ENCODE assay signal across 23 cellular contexts in the genomic region with DNA sequence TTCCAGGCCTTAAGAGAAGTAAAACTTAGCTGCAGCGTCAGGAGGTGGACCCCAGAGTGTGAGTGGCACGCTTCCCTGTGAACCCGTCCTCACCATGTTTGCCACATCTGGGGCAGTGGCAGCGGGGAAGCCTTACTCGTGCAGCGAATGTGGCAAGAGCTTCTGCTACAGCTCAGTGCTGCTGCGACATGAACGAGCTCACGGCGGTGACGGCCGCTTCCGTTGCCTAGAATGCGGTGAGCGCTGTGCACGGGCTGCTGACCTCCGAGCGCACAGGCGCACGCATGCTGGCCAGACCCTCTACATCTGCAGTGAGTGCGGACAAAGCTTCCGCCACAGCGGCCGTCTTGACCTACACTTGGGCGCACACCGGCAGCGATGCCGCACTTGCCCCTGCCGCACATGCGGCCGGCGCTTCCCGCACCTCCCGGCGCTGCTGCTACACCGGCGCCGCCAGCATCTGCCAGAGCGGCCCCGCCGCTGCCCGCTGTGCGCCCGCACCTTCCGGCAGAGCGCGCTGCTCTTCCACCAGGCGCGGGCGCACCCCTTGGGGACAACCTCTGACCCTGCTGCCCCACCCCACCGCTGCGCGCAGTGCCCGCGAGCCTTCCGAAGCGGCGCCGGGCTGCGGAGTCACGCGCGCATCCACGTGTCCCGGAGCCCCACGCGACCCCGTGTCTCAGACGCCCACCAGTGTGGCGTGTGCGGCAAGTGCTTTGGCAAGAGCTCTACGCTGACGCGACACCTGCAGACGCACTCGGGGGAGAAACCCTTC. TPM values are rescaled to one million over a fixed set of nuclear protein-coding genes. Genes with fewer than 3 reads are reported as not detected.
DNase-seq lines count a peak whose midpoint lies in the region; ATAC-seq and TF ChIP-seq lines count a peak whose summit lies in the region.
"Had no signal": no experiment of that assay in that cellular context is flagged by ENCODE, and none has a peak within 500 bp of the region (broad histone marks: within the 10 kb centered on the region; RNA-seq: fewer than 3 reads in every experiment).

No MANE protein-coding gene starts in this region.

- H3K4me1 ChIP-seq in HUES6 (ENCODE audit: control insufficient read depth, insufficient read depth, low read length) (no peaks in the 10 kb centered on the region; the same call in 1 of the 2 replicates), breast epithelium (no peaks in the 10 kb centered on the region)
- H3K4me1 ChIP-seq: HAP-1 had no signal

- DNase-seq in activated CD8-positive, alpha-beta memory T cell treated with anti-CD3 and anti-CD28 coated beads, Interleukin-2, amount 10 ng/mL, durations not matched to agents 7 days and 5 days: peak; percentile 37
- DNase-seq in activated CD8-positive, alpha-beta memory T cell treated with anti-CD3 and anti-CD28 coated beads, Interleukin-2, amount 50 U/mL, for 4 hours: no peak
- peak; percentile 47 for DNase-seq in islet precursor cell
- DNase-seq in sciatic nerve (ENCODE audit: low spot score): peak; percentile 57
- no peak for DNase-seq in midbrain (lab: John Stamatoyannopoulos, UW)
- DNase-seq in stimulated activated CD4-positive, alpha-beta T cell treated with anti-CD3 and anti-CD28 coated beads, Interleukin-4, amount 100 ng/mL, for 1 hour: no peak
- DNase-seq in breast epithelium (ENCODE audit: low spot score in 2 of 2): no peak
- DNase-seq: ACHN; CD4-positive, alpha-beta T cell; COR-L47; DMS 273 treated with DMSO at 0.1 percent for 48 hours; DND-41; GM23248; Kasumi-1; NCI-H1694; NCI-H2081; NCI-H2171 treated with DMSO at 0.1 percent for 48 hours; NCI-H524 treated with DMSO at 0.1 percent for 48 hours; Right ventricle myocardium superior had no signal

- no peak overlapping the region for H3K4me3 Mint-ChIP-seq in activated CD8-positive, alpha-beta memory T cell treated with anti-CD3 and anti-CD28 coated beads, Interleukin-2, amount 10 ng/mL, durations not matched to agents 7 days and 5 days
- H3K4me3 Mint-ChIP-seq: CD4-positive, alpha-beta T cell had no signal

- peaks cover 27% of the 10 kb centered on the region for H3K36me3 Mint-ChIP-seq in activated CD8-positive, alpha-beta memory T cell treated with anti-CD3 and anti-CD28 coated beads, Interleukin-2, amount 10 ng/mL, durations not matched to agents 7 days and 5 days

- H3K27me3 ChIP-seq in HUES6 (ENCODE audit: control insufficient read depth, insufficient read depth, low read length): peaks cover 6% of the 10 kb centered on the region; the same call in 1 of the 2 replicates
- no peaks in the 10 kb centered on the region for H3K27me3 ChIP-seq in breast epithelium
- H3K27me3 ChIP-seq: BLaER1 had no signal

- TF ChIP-seq CTCF in breast epithelium (IDR thresholded peaks at IDR 0.05): no peak

- H3K27ac Mint-ChIP-seq in activated CD8-positive, alpha-beta memory T cell treated with anti-CD3 and anti-CD28 coated beads, Interleukin-2, amount 10 ng/mL, durations not matched to agents 7 days and 5 days: no peak overlapping the region
- H3K27ac Mint-ChIP-seq: CD4-positive, alpha-beta T cell had no signal

- no peak for TF ChIP-seq POLR2A in breast epithelium (IDR thresholded peaks at IDR 0.05)

- H3K9ac ChIP-seq in HUES6 (ENCODE audit: low read length): no peak overlapping the region
- H3K9ac ChIP-seq: BLaER1, GM23248 had no signal

- H3K4me1 Mint-ChIP-seq in activated CD8-positive, alpha-beta memory T cell treated with anti-CD3 and anti-CD28 coated beads, Interleukin-2, amount 10 ng/mL, durations not matched to agents 7 days and 5 days: peaks cover 2% of the 10 kb centered on the region

- no peaks in the 10 kb centered on the region for H3K9me3 ChIP-seq in HUES6 (ENCODE audit: control insufficient read depth, insufficient read depth, low read depth, low read length)
- H3K9me3 ChIP-seq in breast epithelium: no peaks in the 10 kb centered on the region
- H3K9me3 ChIP-seq: BLaER1, HAP-1 had no signal

- ATAC-seq in activated CD8-positive, alpha-beta memory T cell treated with anti-CD3 and anti-CD28 coated beads, Interleukin-2, amount 10 ng/mL, durations not matched to agents 7 days and 5 days: no peak
- no peak for ATAC-seq in sciatic nerve

- H3K9me3 Mint-ChIP-seq in activated CD8-positive, alpha-beta memory T cell treated with anti-CD3 and anti-CD28 coated beads, Interleukin-2, amount 10 ng/mL, durations not matched to agents 7 days and 5 days (ENCODE audit: low read depth): no peaks in the 10 kb centered on the region
- H3K9me3 Mint-ChIP-seq: CD4-positive, alpha-beta T cell had no signal

- CTCF ChIA-PET in activated CD8-positive, alpha-beta memory T cell treated with anti-CD3 and anti-CD28 coated beads, Interleukin-2, amount 10 ng/mL, durations not matched to agents 7 days and 5 days (lab: Charles Lee): interaction anchor here (1.3 kb wide), 1 partner anchor 17 kb away, joined by 3 read pairs; no protein-coding TSS in a partner anchor

- H3K4me3 ChIP-seq in HUES6 (ENCODE audit: low read depth, low read length): peak overlapping the region; percentile 42; the same call in 1 of the 2 replicates
- H3K4me3 ChIP-seq in breast epithelium: no peak overlapping the region
- H3K4me3 ChIP-seq: BLaER1, GM23248, HAP-1 had no signal

- no peak overlapping the region for H3K27ac ChIP-seq in HUES6 (ENCODE audit: low read depth, low read length)
- no peak overlapping the region for H3K27ac ChIP-seq in breast epithelium
- H3K27ac ChIP-seq: 22Rv1, BLaER1, GM23248 had no signal

- H3K36me3 ChIP-seq in HUES6 (ENCODE audit: control insufficient read depth, insufficient read depth, low read length) (peaks cover 75% of the 10 kb centered on the region), breast epithelium (peaks cover 18% of the 10 kb centered on the region)

- intact Hi-C loops in sciatic nerve (cut with DNase I) (no loop called here), breast epithelium (cut with DNase I; ENCODE audit: low total_unique reads) (no loop called here)

- no peaks in the 10 kb centered on the region for H3K27me3 Mint-ChIP-seq in activated CD8-positive, alpha-beta memory T cell treated with anti-CD3 and anti-CD28 coated beads, Interleukin-2, amount 10 ng/mL, durations not matched to agents 7 days and 5 days
- H3K27me3 Mint-ChIP-seq: CD4-positive, alpha-beta T cell had no signal

RNA-seq across cellular contexts. Expression of a gene that starts 9.3 kb away (rescaled TPM):
- total RNA-seq in activated CD8-positive, alpha-beta memory T cell treated with anti-CD3 and anti-CD28 coated beads, Interleukin-2, amount 10 ng/mL, durations not matched to agents 7 days and 5 days: 10 to 100 TPM; 53.8 to 72.3 TPM
- 27.6 TPM for total RNA-seq in sciatic nerve
- 10 to 100 TPM; 23.2 to 31.6 (median 27.2) TPM for total RNA-seq in breast epithelium

RNA-seq across cellular contexts. Expression of a gene that starts 11.5 kb away (rescaled TPM):
- total RNA-seq in activated CD8-positive, alpha-beta memory T cell treated with anti-CD3 and anti-CD28 coated beads, Interleukin-2, amount 10 ng/mL, durations not matched to agents 7 days and 5 days: 10 to 100 TPM; 70.5 to 74.9 TPM
- total RNA-seq in sciatic nerve: 46.4 TPM
- total RNA-seq in breast epithelium: 10 to 100 TPM; 11.5 to 84.3 (median 77.7) TPM

RNA-seq across cellular contexts. Expression of a gene that starts 21.7 kb away (rescaled TPM):
- total RNA-seq in activated CD8-positive, alpha-beta memory T cell treated with anti-CD3 and anti-CD28 coated beads, Interleukin-2, amount 10 ng/mL, durations not matched to agents 7 days and 5 days: 10 to 100 TPM; 27.4 to 27.9 TPM
- total RNA-seq in sciatic nerve (19.7 TPM), breast epithelium (10 to 100 TPM; 11.5 to 18.9 (median 13.4) TPM)

RNA-seq across cellular contexts. Expression of a gene that starts 58.7 kb away (rescaled TPM):
- total RNA-seq in activated CD8-positive, alpha-beta memory T cell treated with anti-CD3 and anti-CD28 coated beads, Interleukin-2, amount 10 ng/mL, durations not matched to agents 7 days and 5 days: 1 to 10 TPM; 6.3 to 7.7 TPM
- total RNA-seq in sciatic nerve (10.0 TPM), breast epithelium (10 to 100 TPM in 2 of 3 donors, 1 to 10 TPM in 1; 2.9 to 16.8 (median 11.1) TPM)

Comparison
In these comparisons a context has a peak if more than half of its experiments do, and no peak if none do; other contexts are left out.
1. DNase-seq: peak in activated CD8-positive, alpha-beta memory T cell treated with anti-CD3 and anti-CD28 coated beads, Interleukin-2, amount 10 ng/mL, durations not matched to agents 7 days and 5 days (single experiment), islet precursor cell (single experiment) and sciatic nerve (single experiment); none in activated CD8-positive, alpha-beta memory T cell treated with anti-CD3 and anti-CD28 coated beads, Interleukin-2, amount 50 U/mL, for 4 hours (single experiment), midbrain (single experiment), stimulated activated CD4-positive, alpha-beta T cell treated with anti-CD3 and anti-CD28 coated beads, Interleukin-4, amount 100 ng/mL, for 1 hour (single experiment) and breast epithelium (0 of 2).